ENCODE assay signal across 1 cellular context in genomic region chr3:36784012-36784763, GRCh38.
TF ChIP-seq lines count a peak whose summit lies in the region.

No MANE protein-coding gene starts in this region.

TF ChIP-seq in GM23338, 12 proteins besides CTCF, POLR2A, EP300 and RAD21 (continued from another document):
- no peak for TF ChIP-seq ZNF462 (CRISPR knock-in tag; IDR thresholded peaks at IDR 0.05)
- TF ChIP-seq ZNF331 (CRISPR knock-in tag; IDR thresholded peaks at IDR 0.05; ENCODE audit: low read depth), result no peak
- TF ChIP-seq EZH2 (IDR thresholded peaks at IDR 0.05; ENCODE audit: low read depth, unreplicated experiment), result no peak
- no peak for TF ChIP-seq POLR2AphosphoS5 (IDR thresholded peaks at IDR 0.05; ENCODE audit: low read depth)
